Comparison of ENCODE assay signal across 28 cellular contexts in genomic region chrX:33138677-33139249, GRCh38.
DNase-seq lines count a peak whose midpoint lies in the region; ATAC-seq and TF ChIP-seq lines count a peak whose summit lies in the region.
"Had no signal": no experiment of that assay in that cellular context is flagged by ENCODE, and none has a peak within 500 bp of the region (broad histone marks: within the 10 kb centered on the region; RNA-seq: fewer than 3 reads in every experiment).

No MANE protein-coding gene starts in this region.

- no peak for ATAC-seq in omental fat pad (ENCODE audit: low FRiP score)
- ATAC-seq: body of pancreas; K562; naive thymus-derived CD4-positive, alpha-beta T cell; Panc1; pancreas; stimulated activated naive CD8-positive, alpha-beta T cell treated with anti-CD3 and anti-CD28 coated beads, Interleukin-15, Interleukin-2, amounts not matched to agents 100 U/mL and 50 U/mL, for 24 hours; WTC11 had no signal

- H3K4me3 ChIP-seq in fibroblast of mammary gland (ENCODE audit: control insufficient read depth, low read depth, low read length), result no peak overlapping the region
- H3K4me3 ChIP-seq: body of pancreas, K562, pancreas, sigmoid colon, tibial artery had no signal

- DNase-seq in H4 (ENCODE audit: low spot score), result peak; percentile 52
- DNase-seq in RKO (ENCODE audit: low spot score), result peak; percentile 10
- DNase-seq in fibroblast of mammary gland (ENCODE audit: low read depth), result peak; percentile 7
- DNase-seq in pons (ENCODE audit: low spot score), result peak; percentile 4
- DNase-seq in NK-92 treated with Interleukin-12 subunit alpha and Interleukin-12 subunit beta, amount 100 ng/mL, for 24 hours (lab: John Stamatoyannopoulos, UW), result no peak
- DNase-seq in putamen (ENCODE audit: low spot score), result no peak
- DNase-seq in DMS153 (lab: John Stamatoyannopoulos, UW), result no peak
- no peak for DNase-seq in omental fat pad (ENCODE audit: low spot score)
- DNase-seq: activated naive CD4-positive, alpha-beta T cell treated with anti-CD3 and anti-CD28 coated beads, Interleukin-2, amount 10 ng/mL, durations not matched to agents 7 days and 5 days; activated T-cell treated with anti-CD3 and anti-CD28 coated beads, Interleukin-2, amount 50 U/mL, for 48 hours; body of pancreas; CD4-positive, alpha-beta T cell; DMS53; foreskin melanocyte; kidney glomerular epithelial cell; MV-4-11; naive thymus-derived CD4-positive, alpha-beta T cell; NCI-H187; NCI-H82; pancreas; sigmoid colon; stimulated activated CD4-positive, alpha-beta T cell treated with anti-CD3 and anti-CD28 coated beads, Interleukin-2, amount 100 ng/mL, for 24 hours; stimulated activated naive CD8-positive, alpha-beta T cell treated with anti-CD3 and anti-CD28 coated beads, Interleukin-15, Interleukin-2, amounts not matched to agents 100 U/mL and 50 U/mL, for 24 hours; T-helper 2 cell had no signal

- TF ChIP-seq CTCF in fibroblast of mammary gland (conservative IDR thresholded peaks at IDR 0.05; ENCODE audit: control insufficient read depth, insufficient read depth, low read depth, low read length), result no peak
- no peak for TF ChIP-seq CTCF in omental fat pad (IDR thresholded peaks at IDR 0.05)

Comparison
In these comparisons a context has a peak if more than half of its experiments do, and no peak if none do; other contexts are left out.
1. DNase-seq: peak in H4 (single experiment), RKO (single experiment), fibroblast of mammary gland (single experiment) and pons (single experiment); none in NK-92 treated with Interleukin-12 subunit alpha and Interleukin-12 subunit beta, amount 100 ng/mL, for 24 hours (single experiment), putamen (single experiment), DMS153 (single experiment) and omental fat pad (single experiment).